1 cellular context compared by ENCODE assay signal in the genomic region with DNA sequence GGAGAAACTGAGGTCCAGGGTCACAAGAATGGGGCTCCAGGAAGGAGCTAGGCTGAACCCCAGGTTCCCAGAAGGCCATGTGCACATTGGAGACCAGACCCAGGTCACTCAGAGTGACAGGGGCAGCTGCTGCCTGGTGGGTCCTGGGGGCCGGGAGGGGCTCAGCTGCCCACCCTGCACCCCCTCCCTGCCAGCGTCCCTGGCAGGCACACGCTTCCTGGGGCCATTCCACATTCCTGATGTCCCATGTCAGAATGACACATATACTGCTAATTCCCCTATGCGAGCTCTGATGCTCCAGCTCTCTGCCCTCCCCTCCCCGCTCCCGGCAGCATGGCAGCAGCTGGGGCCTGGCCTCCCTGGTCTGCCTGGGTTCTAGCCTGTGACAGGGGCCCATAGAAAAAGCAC.
TF ChIP-seq lines count a peak whose summit lies in the region.

No MANE protein-coding gene starts in this region.

TF ChIP-seq in HepG2, 621 proteins besides CTCF, POLR2A, EP300 and RAD21 (continues in another document):
- TF ChIP-seq, protein P1, sequence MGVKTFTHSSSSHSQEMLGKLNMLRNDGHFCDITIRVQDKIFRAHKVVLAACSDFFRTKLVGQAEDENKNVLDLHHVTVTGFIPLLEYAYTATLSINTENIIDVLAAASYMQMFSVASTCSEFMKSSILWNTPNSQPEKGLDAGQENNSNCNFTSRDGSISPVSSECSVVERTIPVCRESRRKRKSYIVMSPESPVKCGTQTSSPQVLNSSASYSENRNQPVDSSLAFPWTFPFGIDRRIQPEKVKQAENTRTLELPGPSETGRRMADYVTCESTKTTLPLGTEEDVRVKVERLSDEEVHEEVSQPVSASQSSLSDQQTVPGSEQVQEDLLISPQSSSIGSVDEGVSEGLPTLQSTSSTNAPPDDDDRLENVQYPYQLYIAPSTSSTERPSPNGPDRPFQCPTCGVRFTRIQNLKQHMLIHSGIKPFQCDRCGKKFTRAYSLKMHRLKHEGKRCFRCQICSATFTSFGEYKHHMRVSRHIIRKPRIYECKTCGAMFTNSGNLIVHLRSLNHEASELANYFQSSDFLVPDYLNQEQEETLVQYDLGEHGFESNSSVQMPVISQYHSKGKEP (CRISPR knock-in tag; IDR thresholded peaks at IDR 0.05): no peak
- TF ChIP-seq NFIC (IDR thresholded peaks at IDR 0.05; ENCODE audit: low read length) (no peak), TARDBP (CRISPR knock-in tag; IDR thresholded peaks at IDR 0.05) (no peak), ZNF619 (CRISPR knock-in tag; IDR thresholded peaks at IDR 0.05) (no peak), TCF7L2 (IDR thresholded peaks at IDR 0.05; ENCODE audit: low read depth, low read length) (no peak), JDP2 (CRISPR knock-in tag; IDR thresholded peaks at IDR 0.05; ENCODE audit: borderline replicate concordance) (no peak), CENPX (CRISPR knock-in tag; IDR thresholded peaks at IDR 0.05) (no peak), ZNF674 (CRISPR knock-in tag; IDR thresholded peaks at IDR 0.05; ENCODE audit: low read depth) (no peak), ERF (CRISPR knock-in tag; IDR thresholded peaks at IDR 0.05) (no peak), ISX (CRISPR knock-in tag; conservative IDR thresholded peaks at IDR 0.05) (no peak), KDM6A (CRISPR knock-in tag; IDR thresholded peaks at IDR 0.05; ENCODE audit: low read depth) (no peak), ZNF589 (CRISPR knock-in tag; conservative IDR thresholded peaks at IDR 0.05) (no peak), CEBPB (IDR thresholded peaks at IDR 0.05; ENCODE audit: borderline replicate concordance, low read depth, low read length) (no peak), MED1 (CRISPR knock-in tag; IDR thresholded peaks at IDR 0.05) (no peak), ZIK1 (CRISPR knock-in tag; IDR thresholded peaks at IDR 0.05; ENCODE audit: borderline replicate concordance, low read depth) (no peak), BRD4 (CRISPR knock-in tag; IDR thresholded peaks at IDR 0.05) (0 out of 2 replicates have a peak, but pooled peaks have one; percentile 30), ZNF431 (CRISPR knock-in tag; IDR thresholded peaks at IDR 0.05; ENCODE audit: borderline replicate concordance, low read depth) (no peak), RBFOX2 (IDR thresholded peaks at IDR 0.05; ENCODE audit: low read depth, low read length) (peak; percentile 49; the same call in 1 of the 2 replicates), KLF12 (CRISPR knock-in tag; IDR thresholded peaks at IDR 0.05; ENCODE audit: borderline replicate concordance) (0 out of 2 replicates have a peak, but pooled peaks have one; percentile 40), SNRNP70 (IDR thresholded peaks at IDR 0.05; ENCODE audit: low read depth, low read length) (no peak), ZNF225 (CRISPR knock-in tag; IDR thresholded peaks at IDR 0.05) (no peak), ZNF724P (CRISPR knock-in tag; IDR thresholded peaks at IDR 0.05; ENCODE audit: borderline replicate concordance) (0 out of 2 replicates have a peak, but pooled peaks have one; percentile 55), SMAD9 (CRISPR knock-in tag; IDR thresholded peaks at IDR 0.05) (no peak), ZNF629 (CRISPR knock-in tag; conservative IDR thresholded peaks at IDR 0.05) (peak; percentile 50; the same call in 1 of the 2 replicates), ZNF546 (CRISPR knock-in tag; conservative IDR thresholded peaks at IDR 0.05) (no peak)
- TF ChIP-seq, protein P2, sequence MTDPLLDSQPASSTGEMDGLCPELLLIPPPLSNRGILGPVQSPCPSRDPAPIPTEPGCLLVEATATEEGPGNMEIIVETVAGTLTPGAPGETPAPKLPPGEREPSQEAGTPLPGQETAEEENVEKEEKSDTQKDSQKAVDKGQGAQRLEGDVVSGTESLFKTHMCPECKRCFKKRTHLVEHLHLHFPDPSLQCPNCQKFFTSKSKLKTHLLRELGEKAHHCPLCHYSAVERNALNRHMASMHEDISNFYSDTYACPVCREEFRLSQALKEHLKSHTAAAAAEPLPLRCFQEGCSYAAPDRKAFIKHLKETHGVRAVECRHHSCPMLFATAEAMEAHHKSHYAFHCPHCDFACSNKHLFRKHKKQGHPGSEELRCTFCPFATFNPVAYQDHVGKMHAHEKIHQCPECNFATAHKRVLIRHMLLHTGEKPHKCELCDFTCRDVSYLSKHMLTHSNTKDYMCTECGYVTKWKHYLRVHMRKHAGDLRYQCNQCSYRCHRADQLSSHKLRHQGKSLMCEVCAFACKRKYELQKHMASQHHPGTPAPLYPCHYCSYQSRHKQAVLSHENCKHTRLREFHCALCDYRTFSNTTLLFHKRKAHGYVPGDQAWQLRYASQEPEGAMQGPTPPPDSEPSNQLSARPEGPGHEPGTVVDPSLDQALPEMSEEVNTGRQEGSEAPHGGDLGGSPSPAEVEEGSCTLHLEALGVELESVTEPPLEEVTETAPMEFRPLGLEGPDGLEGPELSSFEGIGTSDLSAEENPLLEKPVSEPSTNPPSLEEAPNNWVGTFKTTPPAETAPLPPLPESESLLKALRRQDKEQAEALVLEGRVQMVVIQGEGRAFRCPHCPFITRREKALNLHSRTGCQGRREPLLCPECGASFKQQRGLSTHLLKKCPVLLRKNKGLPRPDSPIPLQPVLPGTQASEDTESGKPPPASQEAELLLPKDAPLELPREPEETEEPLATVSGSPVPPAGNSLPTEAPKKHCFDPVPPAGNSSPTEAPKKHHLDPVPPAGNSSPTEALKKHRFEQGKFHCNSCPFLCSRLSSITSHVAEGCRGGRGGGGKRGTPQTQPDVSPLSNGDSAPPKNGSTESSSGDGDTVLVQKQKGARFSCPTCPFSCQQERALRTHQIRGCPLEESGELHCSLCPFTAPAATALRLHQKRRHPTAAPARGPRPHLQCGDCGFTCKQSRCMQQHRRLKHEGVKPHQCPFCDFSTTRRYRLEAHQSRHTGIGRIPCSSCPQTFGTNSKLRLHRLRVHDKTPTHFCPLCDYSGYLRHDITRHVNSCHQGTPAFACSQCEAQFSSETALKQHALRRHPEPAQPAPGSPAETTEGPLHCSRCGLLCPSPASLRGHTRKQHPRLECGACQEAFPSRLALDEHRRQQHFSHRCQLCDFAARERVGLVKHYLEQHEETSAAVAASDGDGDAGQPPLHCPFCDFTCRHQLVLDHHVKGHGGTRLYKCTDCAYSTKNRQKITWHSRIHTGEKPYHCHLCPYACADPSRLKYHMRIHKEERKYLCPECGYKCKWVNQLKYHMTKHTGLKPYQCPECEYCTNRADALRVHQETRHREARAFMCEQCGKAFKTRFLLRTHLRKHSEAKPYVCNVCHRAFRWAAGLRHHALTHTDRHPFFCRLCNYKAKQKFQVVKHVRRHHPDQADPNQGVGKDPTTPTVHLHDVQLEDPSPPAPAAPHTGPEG (CRISPR knock-in tag; IDR thresholded peaks at IDR 0.05): no peak
- TF ChIP-seq, protein P3, sequence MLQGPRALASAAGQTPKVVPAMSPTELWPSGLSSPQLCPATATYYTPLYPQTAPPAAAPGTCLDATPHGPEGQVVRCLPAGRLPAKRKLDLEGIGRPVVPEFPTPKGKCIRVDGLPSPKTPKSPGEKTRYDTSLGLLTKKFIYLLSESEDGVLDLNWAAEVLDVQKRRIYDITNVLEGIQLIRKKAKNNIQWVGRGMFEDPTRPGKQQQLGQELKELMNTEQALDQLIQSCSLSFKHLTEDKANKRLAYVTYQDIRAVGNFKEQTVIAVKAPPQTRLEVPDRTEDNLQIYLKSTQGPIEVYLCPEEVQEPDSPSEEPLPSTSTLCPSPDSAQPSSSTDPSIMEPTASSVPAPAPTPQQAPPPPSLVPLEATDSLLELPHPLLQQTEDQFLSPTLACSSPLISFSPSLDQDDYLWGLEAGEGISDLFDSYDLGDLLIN (CRISPR knock-in tag; IDR thresholded peaks at IDR 0.05; ENCODE audit: borderline replicate concordance): no peak
- TF ChIP-seq, protein P4, sequence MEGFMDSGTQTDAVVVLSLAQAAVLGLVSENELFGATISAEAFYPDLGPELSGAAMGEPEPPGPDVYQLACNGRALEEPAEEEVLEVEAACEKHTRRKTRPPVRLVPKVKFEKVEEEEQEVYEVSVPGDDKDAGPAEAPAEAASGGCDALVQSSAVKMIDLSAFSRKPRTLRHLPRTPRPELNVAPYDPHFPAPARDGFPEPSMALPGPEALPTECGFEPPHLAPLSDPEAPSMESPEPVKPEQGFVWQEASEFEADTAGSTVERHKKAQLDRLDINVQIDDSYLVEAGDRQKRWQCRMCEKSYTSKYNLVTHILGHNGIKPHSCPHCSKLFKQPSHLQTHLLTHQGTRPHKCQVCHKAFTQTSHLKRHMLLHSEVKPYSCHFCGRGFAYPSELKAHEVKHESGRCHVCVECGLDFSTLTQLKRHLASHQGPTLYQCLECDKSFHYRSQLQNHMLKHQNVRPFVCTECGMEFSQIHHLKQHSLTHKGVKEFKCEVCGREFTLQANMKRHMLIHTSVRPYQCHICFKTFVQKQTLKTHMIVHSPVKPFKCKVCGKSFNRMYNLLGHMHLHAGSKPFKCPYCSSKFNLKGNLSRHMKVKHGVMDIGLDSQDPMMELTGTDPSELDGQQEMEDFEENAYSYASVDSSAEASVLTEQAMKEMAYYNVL (CRISPR knock-in tag; IDR thresholded peaks at IDR 0.05; ENCODE audit: borderline replicate concordance): no peak
- TF ChIP-seq, protein P5, sequence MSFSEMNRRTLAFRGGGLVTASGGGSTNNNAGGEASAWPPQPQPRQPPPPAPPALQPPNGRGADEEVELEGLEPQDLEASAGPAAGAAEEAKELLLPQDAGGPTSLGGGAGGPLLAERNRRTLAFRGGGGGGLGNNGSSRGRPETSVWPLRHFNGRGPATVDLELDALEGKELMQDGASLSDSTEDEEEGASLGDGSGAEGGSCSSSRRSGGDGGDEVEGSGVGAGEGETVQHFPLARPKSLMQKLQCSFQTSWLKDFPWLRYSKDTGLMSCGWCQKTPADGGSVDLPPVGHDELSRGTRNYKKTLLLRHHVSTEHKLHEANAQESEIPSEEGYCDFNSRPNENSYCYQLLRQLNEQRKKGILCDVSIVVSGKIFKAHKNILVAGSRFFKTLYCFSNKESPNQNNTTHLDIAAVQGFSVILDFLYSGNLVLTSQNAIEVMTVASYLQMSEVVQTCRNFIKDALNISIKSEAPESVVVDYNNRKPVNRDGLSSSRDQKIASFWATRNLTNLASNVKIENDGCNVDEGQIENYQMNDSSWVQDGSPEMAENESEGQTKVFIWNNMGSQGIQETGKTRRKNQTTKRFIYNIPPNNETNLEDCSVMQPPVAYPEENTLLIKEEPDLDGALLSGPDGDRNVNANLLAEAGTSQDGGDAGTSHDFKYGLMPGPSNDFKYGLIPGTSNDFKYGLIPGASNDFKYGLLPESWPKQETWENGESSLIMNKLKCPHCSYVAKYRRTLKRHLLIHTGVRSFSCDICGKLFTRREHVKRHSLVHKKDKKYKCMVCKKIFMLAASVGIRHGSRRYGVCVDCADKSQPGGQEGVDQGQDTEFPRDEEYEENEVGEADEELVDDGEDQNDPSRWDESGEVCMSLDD (CRISPR knock-in tag; IDR thresholded peaks at IDR 0.05; ENCODE audit: borderline replicate concordance): no peak
- TF ChIP-seq, protein P6, sequence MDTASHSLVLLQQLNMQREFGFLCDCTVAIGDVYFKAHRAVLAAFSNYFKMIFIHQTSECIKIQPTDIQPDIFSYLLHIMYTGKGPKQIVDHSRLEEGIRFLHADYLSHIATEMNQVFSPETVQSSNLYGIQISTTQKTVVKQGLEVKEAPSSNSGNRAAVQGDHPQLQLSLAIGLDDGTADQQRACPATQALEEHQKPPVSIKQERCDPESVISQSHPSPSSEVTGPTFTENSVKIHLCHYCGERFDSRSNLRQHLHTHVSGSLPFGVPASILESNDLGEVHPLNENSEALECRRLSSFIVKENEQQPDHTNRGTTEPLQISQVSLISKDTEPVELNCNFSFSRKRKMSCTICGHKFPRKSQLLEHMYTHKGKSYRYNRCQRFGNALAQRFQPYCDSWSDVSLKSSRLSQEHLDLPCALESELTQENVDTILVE (CRISPR knock-in tag; IDR thresholded peaks at IDR 0.05): no peak
- TF ChIP-seq, protein P7, sequence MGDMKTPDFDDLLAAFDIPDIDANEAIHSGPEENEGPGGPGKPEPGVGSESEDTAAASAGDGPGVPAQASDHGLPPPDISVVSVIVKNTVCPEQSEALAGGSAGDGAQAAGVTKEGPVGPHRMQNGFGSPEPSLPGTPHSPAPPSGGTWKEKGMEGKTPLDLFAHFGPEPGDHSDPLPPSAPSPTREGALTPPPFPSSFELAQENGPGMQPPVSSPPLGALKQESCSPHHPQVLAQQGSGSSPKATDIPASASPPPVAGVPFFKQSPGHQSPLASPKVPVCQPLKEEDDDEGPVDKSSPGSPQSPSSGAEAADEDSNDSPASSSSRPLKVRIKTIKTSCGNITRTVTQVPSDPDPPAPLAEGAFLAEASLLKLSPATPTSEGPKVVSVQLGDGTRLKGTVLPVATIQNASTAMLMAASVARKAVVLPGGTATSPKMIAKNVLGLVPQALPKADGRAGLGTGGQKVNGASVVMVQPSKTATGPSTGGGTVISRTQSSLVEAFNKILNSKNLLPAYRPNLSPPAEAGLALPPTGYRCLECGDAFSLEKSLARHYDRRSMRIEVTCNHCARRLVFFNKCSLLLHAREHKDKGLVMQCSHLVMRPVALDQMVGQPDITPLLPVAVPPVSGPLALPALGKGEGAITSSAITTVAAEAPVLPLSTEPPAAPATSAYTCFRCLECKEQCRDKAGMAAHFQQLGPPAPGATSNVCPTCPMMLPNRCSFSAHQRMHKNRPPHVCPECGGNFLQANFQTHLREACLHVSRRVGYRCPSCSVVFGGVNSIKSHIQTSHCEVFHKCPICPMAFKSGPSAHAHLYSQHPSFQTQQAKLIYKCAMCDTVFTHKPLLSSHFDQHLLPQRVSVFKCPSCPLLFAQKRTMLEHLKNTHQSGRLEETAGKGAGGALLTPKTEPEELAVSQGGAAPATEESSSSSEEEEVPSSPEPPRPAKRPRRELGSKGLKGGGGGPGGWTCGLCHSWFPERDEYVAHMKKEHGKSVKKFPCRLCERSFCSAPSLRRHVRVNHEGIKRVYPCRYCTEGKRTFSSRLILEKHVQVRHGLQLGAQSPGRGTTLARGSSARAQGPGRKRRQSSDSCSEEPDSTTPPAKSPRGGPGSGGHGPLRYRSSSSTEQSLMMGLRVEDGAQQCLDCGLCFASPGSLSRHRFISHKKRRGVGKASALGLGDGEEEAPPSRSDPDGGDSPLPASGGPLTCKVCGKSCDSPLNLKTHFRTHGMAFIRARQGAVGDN (CRISPR knock-in tag; IDR thresholded peaks at IDR 0.05): peak; percentile 43; the same call in 1 of the 2 replicates
- TF ChIP-seq, protein P8, sequence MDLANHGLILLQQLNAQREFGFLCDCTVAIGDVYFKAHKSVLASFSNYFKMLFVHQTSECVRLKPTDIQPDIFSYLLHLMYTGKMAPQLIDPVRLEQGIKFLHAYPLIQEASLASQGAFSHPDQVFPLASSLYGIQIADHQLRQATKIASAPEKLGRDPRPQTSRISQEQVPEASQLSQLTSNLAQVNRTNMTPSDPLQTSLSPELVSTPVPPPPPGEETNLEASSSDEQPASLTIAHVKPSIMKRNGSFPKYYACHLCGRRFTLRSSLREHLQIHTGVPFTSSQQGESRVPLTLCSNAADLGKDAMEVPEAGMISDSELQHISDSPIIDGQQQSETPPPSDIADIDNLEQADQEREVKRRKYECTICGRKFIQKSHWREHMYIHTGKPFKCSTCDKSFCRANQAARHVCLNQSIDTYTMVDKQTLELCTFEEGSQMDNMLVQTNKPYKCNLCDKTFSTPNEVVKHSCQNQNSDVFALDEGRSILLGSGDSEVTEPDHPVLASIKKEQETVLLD (CRISPR knock-in tag; IDR thresholded peaks at IDR 0.05; ENCODE audit: low read depth): no peak
- TF ChIP-seq, protein P9, sequence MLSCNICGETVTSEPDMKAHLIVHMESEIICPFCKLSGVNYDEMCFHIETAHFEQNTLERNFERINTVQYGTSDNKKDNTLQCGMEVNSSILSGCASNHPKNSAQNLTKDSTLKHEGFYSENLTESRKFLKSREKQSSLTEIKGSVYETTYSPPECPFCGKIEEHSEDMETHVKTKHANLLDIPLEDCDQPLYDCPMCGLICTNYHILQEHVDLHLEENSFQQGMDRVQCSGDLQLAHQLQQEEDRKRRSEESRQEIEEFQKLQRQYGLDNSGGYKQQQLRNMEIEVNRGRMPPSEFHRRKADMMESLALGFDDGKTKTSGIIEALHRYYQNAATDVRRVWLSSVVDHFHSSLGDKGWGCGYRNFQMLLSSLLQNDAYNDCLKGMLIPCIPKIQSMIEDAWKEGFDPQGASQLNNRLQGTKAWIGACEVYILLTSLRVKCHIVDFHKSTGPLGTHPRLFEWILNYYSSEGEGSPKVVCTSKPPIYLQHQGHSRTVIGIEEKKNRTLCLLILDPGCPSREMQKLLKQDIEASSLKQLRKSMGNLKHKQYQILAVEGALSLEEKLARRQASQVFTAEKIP (CRISPR knock-in tag; IDR thresholded peaks at IDR 0.05; ENCODE audit: borderline replicate concordance): no peak
